ENCODE assay signal across 22 cellular contexts in the genomic region with DNA sequence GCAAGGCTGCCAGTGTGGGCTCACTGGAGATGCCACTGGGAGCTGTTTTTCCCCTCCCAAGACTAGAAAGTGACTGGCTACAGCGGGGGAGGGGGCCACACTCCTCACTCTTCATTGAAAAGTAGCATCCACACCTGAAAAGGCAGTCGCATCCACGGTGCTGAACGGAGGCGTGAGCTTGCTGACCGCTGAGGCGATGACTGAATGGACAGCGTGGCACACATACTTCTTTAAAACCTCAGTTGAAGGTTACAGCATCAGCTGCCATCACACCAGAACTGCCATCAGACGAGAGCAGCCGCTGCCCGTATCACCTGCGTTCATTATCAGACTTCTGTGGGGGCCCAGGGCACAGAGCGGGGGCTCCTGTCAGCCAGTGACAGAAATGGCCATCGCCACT.
"Had no signal": no experiment of that assay in that cellular context is flagged by ENCODE, and none has a peak within 500 bp of the region (broad histone marks: within the 10 kb centered on the region; RNA-seq: fewer than 3 reads in every experiment).

No MANE protein-coding gene starts in this region.

- H3K27ac ChIP-seq: SJSA1 had no signal

- DNase-seq: activated CD4-positive, alpha-beta T cell treated with anti-CD3 and anti-CD28 coated beads for 48 hours; activated CD4-positive, alpha-beta T cell treated with anti-CD3 and anti-CD28 coated beads, Interleukin-2, amount 50 U/mL, for 4 hours; activated CD4-positive, CD25-positive, alpha-beta regulatory T cell treated with anti-CD3 and anti-CD28 coated beads, Interleukin-2, amount 50 U/mL, for 72 hours; activated CD8-positive, alpha-beta memory T cell treated with anti-CD3 and anti-CD28 coated beads, Interleukin-2, amount 50 U/mL, for 48 hours; activated CD8-positive, alpha-beta T cell treated with anti-CD3 and anti-CD28 coated beads, Interleukin-2, amount 10 ng/mL, durations not matched to agents 7 days and 5 days; activated naive CD4-positive, alpha-beta T cell; activated T-cell treated with anti-CD3 and anti-CD28 coated beads, Interleukin-2, amount 50 U/mL, for 1 hour; KG1; NCI-H1048; NCI-H146; NCI-H1930; NCI-H2107; NCI-H345; NCI-H510A; NCI-H526 treated with DMSO at 0.1 percent for 48 hours; NCI-H82; SHP77; SW 1271 had no signal

- ATAC-seq: activated CD8-positive, alpha-beta T cell treated with anti-CD3 and anti-CD28 coated beads, Interleukin-2, amount 10 ng/mL, durations not matched to agents 7 days and 5 days; WTC11 had no signal

- H3K4me1 Mint-ChIP-seq: WTC11 had no signal

- H3K36me3 ChIP-seq: SJSA1 had no signal

- H3K4me3 ChIP-seq: SJSA1 had no signal

- H3K27ac Mint-ChIP-seq: activated CD8-positive, alpha-beta T cell treated with anti-CD3 and anti-CD28 coated beads, Interleukin-2, amount 10 ng/mL, durations not matched to agents 7 days and 5 days; activated naive CD4-positive, alpha-beta T cell treated with anti-CD3 and anti-CD28 coated beads, Interleukin-2, amount 50 U/mL, for 24 hours; WTC11 had no signal

- H3K27me3 Mint-ChIP-seq: activated naive CD4-positive, alpha-beta T cell treated with anti-CD3 and anti-CD28 coated beads, Interleukin-2, amount 50 U/mL, for 24 hours had no signal

- H3K9me3 Mint-ChIP-seq: activated naive CD4-positive, alpha-beta T cell treated with anti-CD3 and anti-CD28 coated beads, Interleukin-2, amount 50 U/mL, for 24 hours had no signal

- H3K36me3 Mint-ChIP-seq: activated naive CD4-positive, alpha-beta T cell treated with anti-CD3 and anti-CD28 coated beads, Interleukin-2, amount 50 U/mL, for 24 hours had no signal

- H3K27me3 ChIP-seq: SJSA1 had no signal

- H3K4me3 Mint-ChIP-seq: activated CD8-positive, alpha-beta T cell treated with anti-CD3 and anti-CD28 coated beads, Interleukin-2, amount 10 ng/mL, durations not matched to agents 7 days and 5 days; activated naive CD4-positive, alpha-beta T cell treated with anti-CD3 and anti-CD28 coated beads, Interleukin-2, amount 50 U/mL, for 24 hours; brain; WTC11 had no signal
